ENCODE assay signal across 31 cellular contexts in the genomic region with DNA sequence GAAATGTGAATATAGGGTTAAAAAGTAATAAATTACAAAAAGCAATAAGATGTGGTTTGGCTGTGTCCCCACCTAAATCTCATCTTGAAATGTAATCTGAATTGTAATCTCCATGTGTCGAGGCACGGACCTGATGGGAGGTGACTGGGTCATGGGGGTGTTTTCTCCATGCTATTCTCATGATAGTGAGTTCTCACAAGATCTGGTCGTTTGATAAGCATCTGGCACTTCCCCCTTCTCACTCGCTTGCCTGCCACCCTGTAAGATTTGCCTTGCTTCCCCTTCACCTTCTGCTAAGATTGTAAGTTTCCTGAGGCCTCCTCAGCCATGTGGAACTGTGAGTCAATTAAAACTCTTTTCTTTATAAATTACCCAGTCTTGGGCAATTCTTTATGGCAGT.
"Had no signal": no experiment of that assay in that cellular context is flagged by ENCODE, and none has a peak within 500 bp of the region (broad histone marks: within the 10 kb centered on the region; RNA-seq: fewer than 3 reads in every experiment).

No MANE protein-coding gene starts in this region.

- H3K36me3 Mint-ChIP-seq: activated CD4-positive, alpha-beta memory T cell treated with anti-CD3 and anti-CD28 coated beads for 36 hours; activated naive CD8-positive, alpha-beta T cell treated with anti-CD3 and anti-CD28 coated beads for 36 hours; stimulated activated memory B cell treated with anti-CD40 and anti-IgM and Interleukin-4, amounts not matched to agents 10 μg/mL and 1 μg/mL and 100 μg/mL, for 72 hours had no signal

- H3K4me3 ChIP-seq: adrenal gland, body of pancreas, coronary artery, dorsolateral prefrontal cortex, gastrocnemius medialis, left ventricle myocardium inferior, lung, ovary, sigmoid colon, stomach, tibial artery, upper lobe of right lung had no signal

- H3K9me3 ChIP-seq: adrenal gland, body of pancreas, gastrocnemius medialis, left ventricle myocardium inferior, ovary, sigmoid colon, stomach, tibial artery, upper lobe of right lung had no signal

- DNase-seq: activated CD4-positive, alpha-beta memory T cell treated with anti-CD3 and anti-CD28 coated beads for 36 hours; activated CD4-positive, alpha-beta T cell treated with anti-CD3 and anti-CD28 coated beads, Interleukin-2, amount 10 ng/mL, durations not matched to agents 24 days and 14 days; activated CD4-positive, CD25-positive, alpha-beta regulatory T cell treated with anti-CD3 and anti-CD28 coated beads, Interleukin-2, amount 50 U/mL, for 72 hours; activated CD8-positive, alpha-beta memory T cell treated with anti-CD3 and anti-CD28 coated beads, Interleukin-2, amount 50 U/mL, for 4 hours; activated effector memory CD4-positive, alpha-beta T cell treated with anti-CD3 and anti-CD28 coated beads, Interleukin-2, amount 50 U/mL, for 16 hours; activated naive CD4-positive, alpha-beta T cell treated with anti-CD3 and anti-CD28 coated beads for 36 hours; activated naive CD8-positive, alpha-beta T cell treated with anti-CD3 and anti-CD28 coated beads for 36 hours; activated T-cell treated with anti-CD3 and anti-CD28 coated beads, Interleukin-2, amount 50 U/mL, for 1 hour; adrenal gland; aorta; body of pancreas; dorsolateral prefrontal cortex; effector memory CD4-positive, alpha-beta T cell; gastrocnemius medialis; glutamatergic neuron; left ventricle myocardium inferior; nephron progenitor cell; ovary; sigmoid colon; small intestine; stimulated activated CD4-positive, alpha-beta T cell treated with anti-CD3 and anti-CD28 coated beads, Interleukin-4, amount 100 ng/mL, for 4 hours; stimulated activated CD8-positive, alpha-beta memory T cell treated with anti-CD3 and anti-CD28 coated beads, Interleukin-4, amount 100 ng/mL, for 48 hours; stomach; tibial artery; upper lobe of right lung had no signal

- H3K27ac Mint-ChIP-seq: activated CD4-positive, alpha-beta memory T cell treated with anti-CD3 and anti-CD28 coated beads for 36 hours; activated CD4-positive, alpha-beta T cell treated with anti-CD3 and anti-CD28 coated beads, Interleukin-2, amount 10 ng/mL, durations not matched to agents 24 days and 14 days; activated naive CD4-positive, alpha-beta T cell treated with anti-CD3 and anti-CD28 coated beads for 36 hours; activated naive CD8-positive, alpha-beta T cell treated with anti-CD3 and anti-CD28 coated beads for 36 hours; activated T-helper 1 cell treated with anti-CD3 and anti-CD28 coated beads, Interleukin-12 subunit alpha, Interleukin-12 subunit beta, Interleukin-2, Interleukin-4 antibody, amounts not matched to agents 30 ng/mL and 10 ng/mL and 1 ng/mL, durations not matched to agents 14 hours and 24 hours and 36 hours; nephron progenitor cell; progenitor cell of endocrine pancreas; stimulated activated memory B cell treated with anti-CD40 and anti-IgM and Interleukin-4, amounts not matched to agents 10 μg/mL and 1 μg/mL and 100 μg/mL, for 72 hours had no signal

- H3K36me3 ChIP-seq: adrenal gland, gastrocnemius medialis, left ventricle myocardium inferior, ovary, sigmoid colon, stomach, tibial artery, upper lobe of right lung had no signal

- H3K27ac ChIP-seq: adrenal gland, body of pancreas, coronary artery, dorsolateral prefrontal cortex, gastrocnemius medialis, left ventricle myocardium inferior, ovary, sigmoid colon, stomach, tibial artery, upper lobe of right lung had no signal

- H3K27me3 Mint-ChIP-seq: activated CD4-positive, alpha-beta T cell treated with anti-CD3 and anti-CD28 coated beads, Interleukin-2, amount 10 ng/mL, durations not matched to agents 24 days and 14 days; progenitor cell of endocrine pancreas; stimulated activated memory B cell treated with anti-CD40 and anti-IgM and Interleukin-4, amounts not matched to agents 10 μg/mL and 1 μg/mL and 100 μg/mL, for 72 hours had no signal

- H3K9me3 Mint-ChIP-seq: activated CD4-positive, alpha-beta memory T cell treated with anti-CD3 and anti-CD28 coated beads for 36 hours; activated CD4-positive, alpha-beta T cell treated with anti-CD3 and anti-CD28 coated beads, Interleukin-2, amount 10 ng/mL, durations not matched to agents 24 days and 14 days; activated naive CD4-positive, alpha-beta T cell treated with anti-CD3 and anti-CD28 coated beads for 36 hours; activated naive CD8-positive, alpha-beta T cell treated with anti-CD3 and anti-CD28 coated beads for 36 hours; activated T-helper 1 cell treated with anti-CD3 and anti-CD28 coated beads, Interleukin-12 subunit alpha, Interleukin-12 subunit beta, Interleukin-2, Interleukin-4 antibody, amounts not matched to agents 30 ng/mL and 10 ng/mL and 1 ng/mL, durations not matched to agents 14 hours and 24 hours and 36 hours; nephron progenitor cell; stimulated activated memory B cell treated with anti-CD40 and anti-IgM and Interleukin-4, amounts not matched to agents 10 μg/mL and 1 μg/mL and 100 μg/mL, for 72 hours had no signal

- H3K4me3 Mint-ChIP-seq: activated CD4-positive, alpha-beta memory T cell treated with anti-CD3 and anti-CD28 coated beads for 36 hours; activated CD4-positive, alpha-beta T cell treated with anti-CD3 and anti-CD28 coated beads, Interleukin-2, amount 10 ng/mL, durations not matched to agents 24 days and 14 days; activated naive CD4-positive, alpha-beta T cell treated with anti-CD3 and anti-CD28 coated beads for 36 hours; activated naive CD8-positive, alpha-beta T cell treated with anti-CD3 and anti-CD28 coated beads for 36 hours; activated T-helper 1 cell treated with anti-CD3 and anti-CD28 coated beads, Interleukin-12 subunit alpha, Interleukin-12 subunit beta, Interleukin-2, Interleukin-4 antibody, amounts not matched to agents 30 ng/mL and 10 ng/mL and 1 ng/mL, durations not matched to agents 14 hours and 24 hours and 36 hours; nephron progenitor cell; stimulated activated memory B cell treated with anti-CD40 and anti-IgM and Interleukin-4, amounts not matched to agents 10 μg/mL and 1 μg/mL and 100 μg/mL, for 72 hours had no signal

- H3K27me3 ChIP-seq: adrenal gland, body of pancreas, dorsolateral prefrontal cortex, gastrocnemius medialis, ovary, sigmoid colon, stomach, tibial artery, upper lobe of right lung had no signal

- FAIRE-seq: islet of Langerhans, small intestine had no signal

- H3K4me1 ChIP-seq: adrenal gland, body of pancreas, gastrocnemius medialis, left ventricle myocardium inferior, sigmoid colon, stomach, tibial artery, upper lobe of right lung had no signal

- ATAC-seq: body of pancreas; gastrocnemius medialis; stimulated activated memory B cell treated with anti-CD40 and anti-IgM and Interleukin-4, amounts not matched to agents 10 μg/mL and 1 μg/mL and 100 μg/mL, for 72 hours; upper lobe of right lung had no signal

- H3K4me1 Mint-ChIP-seq: activated CD4-positive, alpha-beta T cell treated with anti-CD3 and anti-CD28 coated beads, Interleukin-2, amount 10 ng/mL, durations not matched to agents 24 days and 14 days; activated naive CD8-positive, alpha-beta T cell treated with anti-CD3 and anti-CD28 coated beads for 36 hours; stimulated activated memory B cell treated with anti-CD40 and anti-IgM and Interleukin-4, amounts not matched to agents 10 μg/mL and 1 μg/mL and 100 μg/mL, for 72 hours had no signal
